In genomic region chr18:10131783-10132381, GRCh38 we compare ENCODE assay signal across 10 cellular contexts.
DNase-seq lines count a peak whose midpoint lies in the region; ATAC-seq and TF ChIP-seq lines count a peak whose summit lies in the region.
"Had no signal": no experiment of that assay in that cellular context is flagged by ENCODE, and none has a peak within 500 bp of the region (broad histone marks: within the 10 kb centered on the region; RNA-seq: fewer than 3 reads in every experiment).

No MANE protein-coding gene starts in this region.

- peak overlapping the region in 1 of 2 donors; percentile 19 for H3K4me3 ChIP-seq in aorta (ENCODE audit: low read length in 2 of 2)

- peaks cover 7% of the 10 kb centered on the region for H3K4me1 Mint-ChIP-seq in stimulated activated naive CD8-positive, alpha-beta T cell treated with anti-CD3 and anti-CD28 coated beads, Interleukin-15, Interleukin-2, amounts not matched to agents 100 ng/mL and 50 ng/mL, for 24 hours (ENCODE audit: low read depth)
- peaks cover 70% of the 10 kb centered on the region for H3K4me1 Mint-ChIP-seq in nephron progenitor cell
- H3K4me1 Mint-ChIP-seq: activated CD4-positive, alpha-beta memory T cell treated with anti-CD3 and anti-CD28 coated beads, Interleukin-2, amount 10 ng/mL, durations not matched to agents 7 days and 5 days had no signal

- H3K27me3 ChIP-seq in foreskin keratinocyte (no peaks in the 10 kb centered on the region), aorta (ENCODE audit: control insufficient read depth in 1 of 2, insufficient read depth in 2 of 2, low read length in 1 of 2) (no peaks in the 10 kb centered on the region)

- H3K36me3 ChIP-seq in aorta (ENCODE audit: control insufficient read depth in 1 of 2, insufficient read depth in 2 of 2, low read length in 1 of 2): no peaks in the 10 kb centered on the region

- no peak overlapping the region for H3K27ac ChIP-seq in foreskin keratinocyte
- H3K27ac ChIP-seq in aorta (ENCODE audit: low read depth in 1 of 2, low read length in 2 of 2): no peak overlapping the region

- WGBS in aorta, 2 donors: 9% methylated on average over 41 of the region's 41 CpGs

- no peaks in the 10 kb centered on the region for H3K9me3 ChIP-seq in aorta (ENCODE audit: control insufficient read depth, low read length)

- no peak for DNase-seq in stimulated activated naive CD8-positive, alpha-beta T cell treated with anti-CD3 and anti-CD28 coated beads, Interleukin-15, Interleukin-2, amounts not matched to agents 100 U/mL and 50 U/mL, for 24 hours
- DNase-seq in foreskin keratinocyte (no peak), nephron progenitor cell (peak; percentile 72), aorta (no peak), OCI-M1 (lab: John Stamatoyannopoulos, UW) (no peak)
- no peak for DNase-seq in stimulated activated CD4-positive, alpha-beta T cell treated with anti-CD3 and anti-CD28 coated beads, Interleukin-2, amount 100 ng/mL, for 48 hours
- DNase-seq: activated CD4-positive, alpha-beta memory T cell treated with anti-CD3 and anti-CD28 coated beads, Interleukin-2, amount 10 ng/mL, durations not matched to agents 7 days and 5 days; AML-193 had no signal

- H3K36me3 Mint-ChIP-seq in stimulated activated naive CD8-positive, alpha-beta T cell treated with anti-CD3 and anti-CD28 coated beads, Interleukin-15, Interleukin-2, amounts not matched to agents 100 ng/mL and 50 ng/mL, for 24 hours (ENCODE audit: low read depth): no peaks in the 10 kb centered on the region
- no peaks in the 10 kb centered on the region for H3K36me3 Mint-ChIP-seq in nephron progenitor cell (ENCODE audit: low read depth)

- peaks cover 34% of the 10 kb centered on the region for H3K27me3 Mint-ChIP-seq in stimulated activated naive CD8-positive, alpha-beta T cell treated with anti-CD3 and anti-CD28 coated beads, Interleukin-15, Interleukin-2, amounts not matched to agents 100 ng/mL and 50 ng/mL, for 24 hours
- peaks cover 9% of the 10 kb centered on the region for H3K27me3 Mint-ChIP-seq in nephron progenitor cell (ENCODE audit: low read depth, poor library complexity)

- H3K4me3 Mint-ChIP-seq in stimulated activated naive CD8-positive, alpha-beta T cell treated with anti-CD3 and anti-CD28 coated beads, Interleukin-15, Interleukin-2, amounts not matched to agents 100 ng/mL and 50 ng/mL, for 24 hours: peak overlapping the region; percentile 43
- peak overlapping the region; percentile 79 for H3K4me3 Mint-ChIP-seq in nephron progenitor cell
- H3K4me3 Mint-ChIP-seq: activated CD4-positive, alpha-beta memory T cell treated with anti-CD3 and anti-CD28 coated beads, Interleukin-2, amount 10 ng/mL, durations not matched to agents 7 days and 5 days had no signal

- intact Hi-C loops in aorta (cut with DNase I): loop anchor here in 1 of 2 donors (10.0 kb wide), 1 partner anchor 117 kb away; no protein-coding TSS in a partner anchor

- H3K27ac Mint-ChIP-seq in stimulated activated naive CD8-positive, alpha-beta T cell treated with anti-CD3 and anti-CD28 coated beads, Interleukin-15, Interleukin-2, amounts not matched to agents 100 ng/mL and 50 ng/mL, for 24 hours: no peak overlapping the region
- no peak overlapping the region for H3K27ac Mint-ChIP-seq in nephron progenitor cell
- H3K27ac Mint-ChIP-seq: activated CD4-positive, alpha-beta memory T cell treated with anti-CD3 and anti-CD28 coated beads, Interleukin-2, amount 10 ng/mL, durations not matched to agents 7 days and 5 days had no signal

- H3K4me1 ChIP-seq in foreskin keratinocyte (peaks cover 10% of the 10 kb centered on the region), aorta (ENCODE audit: control insufficient read depth in 1 of 2, insufficient read depth in 2 of 2, low read length in 2 of 2) (no peaks in the 10 kb centered on the region)

- no peaks in the 10 kb centered on the region for H3K9me3 Mint-ChIP-seq in stimulated activated naive CD8-positive, alpha-beta T cell treated with anti-CD3 and anti-CD28 coated beads, Interleukin-15, Interleukin-2, amounts not matched to agents 100 ng/mL and 50 ng/mL, for 24 hours
- no peaks in the 10 kb centered on the region for H3K9me3 Mint-ChIP-seq in nephron progenitor cell
- H3K9me3 Mint-ChIP-seq: activated CD4-positive, alpha-beta memory T cell treated with anti-CD3 and anti-CD28 coated beads, Interleukin-2, amount 10 ng/mL, durations not matched to agents 7 days and 5 days had no signal

- TF ChIP-seq CTCF in foreskin keratinocyte (conservative IDR thresholded peaks at IDR 0.05): no peak
- TF ChIP-seq CTCF in nephron progenitor cell (IDR thresholded peaks at IDR 0.05): no peak

- ATAC-seq in stimulated activated naive CD8-positive, alpha-beta T cell treated with anti-CD3 and anti-CD28 coated beads, Interleukin-15, Interleukin-2, amounts not matched to agents 100 U/mL and 50 U/mL, for 24 hours: no peak
- ATAC-seq in foreskin keratinocyte (peak; percentile 63), aorta (ENCODE audit: low FRiP score) (peak; percentile 56), HG02852 (IDR thresholded peaks at IDR 0.05; ENCODE audit: unreplicated experiment) (no peak)

Comparison
In these comparisons a context has a peak if more than half of its experiments do, and no peak if none do; other contexts are left out.
1. ATAC-seq: peak in foreskin keratinocyte (single experiment) and aorta (single experiment); none in stimulated activated naive CD8-positive, alpha-beta T cell treated with anti-CD3 and anti-CD28 coated beads, Interleukin-15, Interleukin-2, amounts not matched to agents 100 U/mL and 50 U/mL, for 24 hours (single experiment) and HG02852 (single experiment).